Comparison of ENCODE assay signal across 8 cellular contexts in genomic region chr2:237122214-237122666, GRCh38. TPM values are rescaled to one million over a fixed set of nuclear protein-coding genes. Genes with fewer than 3 reads are reported as not detected.
DNase-seq lines count a peak whose midpoint lies in the region; ATAC-seq and TF ChIP-seq lines count a peak whose summit lies in the region.

No MANE protein-coding gene starts in this region.

- H3K9me2 ChIP-seq in neural cell (ENCODE audit: insufficient read depth, low read length), result no peaks in the 10 kb centered on the region

- no peak overlapping the region for H3K4me3 Mint-ChIP-seq in activated CD4-positive, alpha-beta memory T cell treated with anti-CD3 and anti-CD28 coated beads, Interleukin-2, amount 10 ng/mL, durations not matched to agents 7 days and 5 days

- no peaks in the 10 kb centered on the region for H3K9me3 Mint-ChIP-seq in activated CD4-positive, alpha-beta memory T cell treated with anti-CD3 and anti-CD28 coated beads, Interleukin-2, amount 10 ng/mL, durations not matched to agents 7 days and 5 days

- H3K79me2 ChIP-seq in neural cell (replicated peaks; ENCODE audit: insufficient read depth, low read length), result no peaks in the 10 kb centered on the region

- TF ChIP-seq EP300 in neural cell (conservative IDR thresholded peaks at IDR 0.05; ENCODE audit: poor library complexity, severe bottlenecking), result no peak

- no peak overlapping the region for H3K4me3 ChIP-seq in neural cell (ENCODE audit: low read length)

- no peak for TF ChIP-seq POLR2A in erythroblast (IDR thresholded peaks at IDR 0.05; ENCODE audit: low read length)

- no peak overlapping the region for H3K4me2 ChIP-seq in neural cell (ENCODE audit: low read length)

- H3K27me3 Mint-ChIP-seq in activated CD4-positive, alpha-beta memory T cell treated with anti-CD3 and anti-CD28 coated beads, Interleukin-2, amount 10 ng/mL, durations not matched to agents 7 days and 5 days, result no peaks in the 10 kb centered on the region

- no peaks in the 10 kb centered on the region for H3K27me3 ChIP-seq in neural cell (ENCODE audit: insufficient read depth, low read depth, low read length)

- POLR2A ChIA-PET in activated CD4-positive, alpha-beta memory T cell treated with anti-CD3 and anti-CD28 coated beads, Interleukin-2, amount 10 ng/mL, durations not matched to agents 7 days and 5 days (lab: Charles Lee), result no interaction called here

- ATAC-seq in GM19468 (IDR thresholded peaks at IDR 0.05; ENCODE audit: extremely low read depth, unreplicated experiment) (peak; percentile 60), HG02938 (IDR thresholded peaks at IDR 0.05; ENCODE audit: unreplicated experiment) (no peak)

- no peaks in the 10 kb centered on the region for H3K36me3 Mint-ChIP-seq in activated CD4-positive, alpha-beta memory T cell treated with anti-CD3 and anti-CD28 coated beads, Interleukin-2, amount 10 ng/mL, durations not matched to agents 7 days and 5 days (ENCODE audit: low read depth)

- no peak overlapping the region for H3K27ac ChIP-seq in neural cell (ENCODE audit: low read length)

- CTCF ChIA-PET in activated CD4-positive, alpha-beta memory T cell treated with anti-CD3 and anti-CD28 coated beads, Interleukin-2, amount 10 ng/mL, durations not matched to agents 7 days and 5 days (lab: Charles Lee), result interaction anchor here (0.8 to 1.7 kb wide), 6 partner anchors 10 to 450 kb away, joined by 3 to 9 read pairs (median 4); partner anchors contain the start of gene COPS8

- H4K20me1 ChIP-seq in neural cell (ENCODE audit: insufficient read depth), result no peaks in the 10 kb centered on the region

- peak; percentile 44 for TF ChIP-seq RAD21 in neural cell (conservative IDR thresholded peaks at IDR 0.05)

- H3K4me1 Mint-ChIP-seq in activated CD4-positive, alpha-beta memory T cell treated with anti-CD3 and anti-CD28 coated beads, Interleukin-2, amount 10 ng/mL, durations not matched to agents 7 days and 5 days, result no peaks in the 10 kb centered on the region

- H3K9me3 ChIP-seq in neural cell (ENCODE audit: low read length), result no peaks in the 10 kb centered on the region

- TF ChIP-seq CTCF in neural cell (IDR thresholded peaks at IDR 0.05; ENCODE audit: poor library complexity, severe bottlenecking), result peak; percentile 41

- DNase-seq in Ammon's horn (ENCODE audit: low spot score) (peak; percentile 33), NCI-H2196 (lab: John Stamatoyannopoulos, UW; ENCODE audit: unreplicated experiment) (peak; percentile 36), erythroblast (lab: John Stamatoyannopoulos, UW) (peak; percentile 29 to 53), ureter (ENCODE audit: low spot score) (peak; percentile 58)
- peak; percentile 56 for DNase-seq in activated CD4-positive, alpha-beta memory T cell treated with anti-CD3 and anti-CD28 coated beads, Interleukin-2, amount 10 ng/mL, durations not matched to agents 7 days and 5 days

- H2AFZ ChIP-seq in neural cell (ENCODE audit: low read depth, low read length), result no peak overlapping the region

- no peak overlapping the region for H3K9ac ChIP-seq in neural cell (ENCODE audit: low read length)

- H3K27ac Mint-ChIP-seq in activated CD4-positive, alpha-beta memory T cell treated with anti-CD3 and anti-CD28 coated beads, Interleukin-2, amount 10 ng/mL, durations not matched to agents 7 days and 5 days, result no peak overlapping the region

- no peaks in the 10 kb centered on the region for H3K36me3 ChIP-seq in neural cell (ENCODE audit: insufficient read depth, low read length)

- no peaks in the 10 kb centered on the region for H3F3A ChIP-seq in neural cell (ENCODE audit: insufficient read depth, low read length, poor library complexity, severe bottlenecking)

TF ChIP-seq in neural cell, 6 proteins besides CTCF, POLR2A, EP300 and RAD21:
- peak; percentile 37 for TF ChIP-seq SMC3 (conservative IDR thresholded peaks at IDR 0.05; ENCODE audit: poor library complexity)
- no peak for TF ChIP-seq TAF1 (IDR thresholded peaks at IDR 0.05; ENCODE audit: low read depth)

RNA-seq across cellular contexts. Expression of gene COPS8, which starts 36.6 kb away (rescaled TPM):
- 10 to 100 TPM; 42.6 to 44.0 TPM for total RNA-seq in activated CD4-positive, alpha-beta memory T cell treated with anti-CD3 and anti-CD28 coated beads, Interleukin-2, amount 10 ng/mL, durations not matched to agents 7 days and 5 days
- polyA plus RNA-seq in neural cell, result 250 and 269 TPM in 2 replicates
- 154 and 174 TPM in 2 replicates for polyA minus RNA-seq in neural cell
- 46.1 TPM for total RNA-seq in ureter
